Comparison of ENCODE assay signal across 8 cellular contexts in the genomic region with DNA sequence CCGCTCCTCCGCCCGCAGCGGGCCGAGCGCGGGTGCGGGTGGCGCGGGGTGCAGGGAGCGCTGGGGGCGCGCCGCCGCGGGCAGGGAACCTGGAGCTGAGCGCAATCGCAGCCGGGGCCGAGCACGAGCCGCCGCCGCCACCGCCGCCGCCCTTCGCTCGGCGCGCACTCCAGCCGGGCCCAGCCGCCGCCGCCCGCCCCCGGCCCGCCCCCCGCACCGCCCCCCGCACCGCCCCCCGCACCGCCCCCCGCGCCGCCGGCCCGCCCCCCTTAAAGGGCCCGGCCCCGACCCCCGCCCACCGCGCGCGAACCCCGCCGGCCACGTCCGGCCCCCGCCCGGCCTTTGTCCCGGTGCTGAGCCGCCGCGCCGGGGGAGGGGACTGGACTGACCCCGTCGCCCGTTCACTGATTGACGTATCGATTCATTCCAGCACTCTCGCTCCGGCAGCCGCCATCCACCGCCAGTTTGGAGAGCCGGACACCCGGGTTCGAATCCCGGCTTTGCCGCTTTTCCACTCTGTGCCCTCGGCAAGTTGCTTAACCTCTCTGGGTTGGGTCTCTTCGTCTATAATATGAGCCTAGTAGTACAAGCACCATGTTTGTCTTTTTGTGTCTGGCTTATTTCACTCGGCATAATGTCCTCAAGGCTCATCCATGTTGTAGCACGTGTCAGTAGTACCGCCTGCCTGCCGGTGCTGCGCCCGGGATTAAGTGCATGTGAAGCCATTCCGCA. TPM values are rescaled to one million over a fixed set of nuclear protein-coding genes. Genes with fewer than 3 reads are reported as not detected.
DNase-seq lines count a peak whose midpoint lies in the region; ATAC-seq and FAIRE-seq lines count a peak whose summit lies in the region.

A gene (minus strand): TSS at position 171 of the 732 bp plus-strand sequence. CDS start 173 bp downstream, outside the sequence.

- peak; percentile 62 for DNase-seq in cerebellar cortex (ENCODE audit: low spot score)
- peak; percentile 86 for DNase-seq in islet precursor cell
- DNase-seq in small intestine = peak; percentile 52

- H3K36me3 ChIP-seq in HUES6 (ENCODE audit: control insufficient read depth, insufficient read depth, low read length) (peaks cover 1% of the 10 kb centered on the region), small intestine (ENCODE audit: control insufficient read depth in 2 of 2, insufficient read depth in 2 of 2, low read length in 2 of 2) (no peaks in the 10 kb centered on the region)

- H3K4me1 Mint-ChIP-seq in T-helper 1 cell treated with Interleukin-12 subunit alpha and Interleukin-12 subunit beta and Interleukin-4 antibody, amounts not matched to agents 30 μg/mL and 1 μg/mL, for 36 hours (ENCODE audit: low read depth) = peaks cover 4% of the 10 kb centered on the region

- H3K4me1 ChIP-seq in HUES6 (ENCODE audit: control insufficient read depth, insufficient read depth, low read length) (peaks cover 35% of the 10 kb centered on the region), small intestine (ENCODE audit: control insufficient read depth in 2 of 2, insufficient read depth in 1 of 2, low read depth in 1 of 2, low read length in 1 of 2) (no peaks in the 10 kb centered on the region)

- no peak for ATAC-seq in HG03039 (IDR thresholded peaks at IDR 0.05; ENCODE audit: unreplicated experiment)
- ATAC-seq in GM21447 (IDR thresholded peaks at IDR 0.05; ENCODE audit: unreplicated experiment) = no peak

- H3K4me3 Mint-ChIP-seq in T-helper 1 cell treated with Interleukin-12 subunit alpha and Interleukin-12 subunit beta and Interleukin-4 antibody, amounts not matched to agents 30 μg/mL and 1 μg/mL, for 36 hours = peak within 1 kb of the TSS; percentile 71

- no peak for FAIRE-seq in small intestine (lab: Jason Lieb, UNC)

- 4 to 13% (median 4%) methylated on average over 27 to 88 of the region's 90 CpGs for WGBS in small intestine, 3 donors

- H3K36me3 Mint-ChIP-seq in T-helper 1 cell treated with Interleukin-12 subunit alpha and Interleukin-12 subunit beta and Interleukin-4 antibody, amounts not matched to agents 30 μg/mL and 1 μg/mL, for 36 hours (ENCODE audit: low read depth) = no peaks in the 10 kb centered on the region

- H3K27ac ChIP-seq in HUES6 (ENCODE audit: low read depth, low read length) (peak within 1 kb of the TSS; percentile 54; the same call in 1 of the 2 replicates), small intestine (ENCODE audit: low read depth in 1 of 2, low read length in 1 of 2) (peak within 1 kb of the TSS in 1 of 2 donors; percentile 81)

- peak within 1 kb of the TSS; percentile 77 for H3K9ac ChIP-seq in HUES6 (ENCODE audit: low read length)

- no peak within 1 kb of the TSS for H3K27ac Mint-ChIP-seq in T-helper 1 cell treated with Interleukin-12 subunit alpha and Interleukin-12 subunit beta and Interleukin-4 antibody, amounts not matched to agents 30 μg/mL and 1 μg/mL, for 36 hours

- H3K9me3 Mint-ChIP-seq in T-helper 1 cell treated with Interleukin-12 subunit alpha and Interleukin-12 subunit beta and Interleukin-4 antibody, amounts not matched to agents 30 μg/mL and 1 μg/mL, for 36 hours = no peaks in the 10 kb centered on the region

- H3K27me3 Mint-ChIP-seq in T-helper 1 cell treated with Interleukin-12 subunit alpha and Interleukin-12 subunit beta and Interleukin-4 antibody, amounts not matched to agents 30 μg/mL and 1 μg/mL, for 36 hours (ENCODE audit: low read depth) = peaks cover 69% of the 10 kb centered on the region

- H3K4me3 ChIP-seq in GM08714 (ENCODE audit: low read length) = peak within 1 kb of the TSS; percentile 68
- H3K4me3 ChIP-seq in HUES6 (ENCODE audit: low read depth, low read length) = peak within 1 kb of the TSS; percentile 71
- peak within 1 kb of the TSS; percentile 58 to 76 for H3K4me3 ChIP-seq in small intestine (ENCODE audit: low read depth in 1 of 2, low read length in 2 of 2)

- H3K9me3 ChIP-seq in HUES6 (ENCODE audit: control insufficient read depth, insufficient read depth, low read depth, low read length) = no peaks in the 10 kb centered on the region
- H3K9me3 ChIP-seq in small intestine (ENCODE audit: control insufficient read depth, low read depth) = no peaks in the 10 kb centered on the region

- no peaks in the 10 kb centered on the region for H3K27me3 ChIP-seq in HUES6 (ENCODE audit: control insufficient read depth, insufficient read depth, low read length)
- no peaks in the 10 kb centered on the region for H3K27me3 ChIP-seq in small intestine (ENCODE audit: control insufficient read depth in 2 of 2, insufficient read depth in 2 of 2, low read length in 2 of 2)

RNA-seq across cellular contexts. Expression of the gene that starts here (rescaled TPM):
- polyA plus RNA-seq in small intestine = 10 to 100 TPM in 1 of 3 donors, 1 to 10 TPM in 2; 1.1 to 11.0 (median 1.9) TPM
